ENCODE assay signal across 8 cellular contexts in genomic region chr5:78985407-78986223, GRCh38. TPM values are rescaled to one million over a fixed set of nuclear protein-coding genes. Genes with fewer than 3 reads are reported as not detected.
DNase-seq lines count a peak whose midpoint lies in the region; ATAC-seq and TF ChIP-seq lines count a peak whose summit lies in the region.

No MANE protein-coding gene starts in this region.

- H3K9ac ChIP-seq in iPS-20b (ENCODE audit: low read depth, low read length) = peak overlapping the region; percentile 75
- peak overlapping the region; percentile 45 for H3K9ac ChIP-seq in smooth muscle cell (ENCODE audit: low read depth)

- no peaks in the 10 kb centered on the region for H4K20me1 ChIP-seq in smooth muscle cell (ENCODE audit: low read depth)

- in situ Hi-C loops in astrocyte of the spinal cord (cut with HindIII; ENCODE audit: low sequenced_read_pairs) = no loop called here

- DNase-seq in ELF-1 (ENCODE audit: low read depth, low spot score) (peak; percentile 21), HuH-7.5 (ENCODE audit: low spot score) (peak; percentile 81), T-helper 17 cell (peak in 2 of 3 donors; percentile 12), astrocyte of the spinal cord (ENCODE audit: low read depth, low spot score) (peak; percentile 70), smooth muscle cell (lab: John Stamatoyannopoulos, UW; ENCODE audit: unreplicated experiment) (peak; percentile 50), NCI-H524 treated with DMSO at 0.1 percent for 48 hours (lab: John Stamatoyannopoulos, UW) (no peak)

- H3F3A ChIP-seq in smooth muscle cell (ENCODE audit: low read depth) = no peaks in the 10 kb centered on the region

- no peaks in the 10 kb centered on the region for H3K36me3 ChIP-seq in iPS-20b (ENCODE audit: insufficient read depth, low read depth, low read length)
- H3K36me3 ChIP-seq in smooth muscle cell (ENCODE audit: low read depth) = no peaks in the 10 kb centered on the region

- H3K4me2 ChIP-seq in smooth muscle cell = peak overlapping the region; percentile 84

- H3K27ac ChIP-seq in iPS-20b (ENCODE audit: low read length) = peak overlapping the region; percentile 14
- H3K27ac ChIP-seq in smooth muscle cell (ENCODE audit: low read depth) = peak overlapping the region; percentile 67

- peaks cover 14% of the 10 kb centered on the region; the same call in 1 of the 2 replicates for H3K4me1 ChIP-seq in iPS-20b (ENCODE audit: insufficient read depth, low read length)
- peaks cover 15% of the 10 kb centered on the region for H3K4me1 ChIP-seq in smooth muscle cell (ENCODE audit: low read depth)

- 18% methylated on average over 25 of the region's 27 CpGs for WGBS in smooth muscle cell (ENCODE audit: low lambda C conversion rate)

- peaks cover 6% of the 10 kb centered on the region for H3K79me2 ChIP-seq in smooth muscle cell (ENCODE audit: low read depth)

- H3K9me3 ChIP-seq in T-helper 17 cell (ENCODE audit: control insufficient read depth, low read length, poor library complexity, severe bottlenecking) (no peaks in the 10 kb centered on the region), iPS-20b (ENCODE audit: insufficient read depth, low read depth, low read length) (no peaks in the 10 kb centered on the region), smooth muscle cell (replicated peaks; ENCODE audit: low read depth) (no peaks in the 10 kb centered on the region)

- peak overlapping the region; percentile 71 for H3K27ac Mint-ChIP-seq in T-helper 17 cell

- H3K27me3 ChIP-seq in iPS-20b (ENCODE audit: insufficient read depth, low read length) (peaks cover 3% of the 10 kb centered on the region; the same call in 1 of the 2 replicates), smooth muscle cell (ENCODE audit: low read depth) (peaks cover 8% of the 10 kb centered on the region)

- H3K4me1 Mint-ChIP-seq in T-helper 17 cell = peaks cover 20% of the 10 kb centered on the region

- H3K4me3 ChIP-seq in astrocyte of the spinal cord (ENCODE audit: low read depth, low read length) (peak overlapping the region; percentile 60), iPS-20b (ENCODE audit: low read length) (peak overlapping the region; percentile 71), smooth muscle cell (peak overlapping the region; percentile 90)

- no peaks in the 10 kb centered on the region for H3K27me3 Mint-ChIP-seq in T-helper 17 cell

- TF ChIP-seq CTCF in astrocyte of the spinal cord (IDR thresholded peaks at IDR 0.05; ENCODE audit: low read depth, low read length) (no peak), smooth muscle cell (IDR thresholded peaks at IDR 0.05; ENCODE audit: borderline replicate concordance, insufficient read depth, poor library complexity, severe bottlenecking) (no peak)

- H3K4me3 Mint-ChIP-seq in T-helper 17 cell = peak overlapping the region; percentile 95

- no peaks in the 10 kb centered on the region for H3K36me3 Mint-ChIP-seq in T-helper 17 cell (ENCODE audit: low read depth)

- peak overlapping the region; percentile 98 for H2AFZ ChIP-seq in smooth muscle cell (ENCODE audit: low read depth)

- ATAC-seq in GM21529 (IDR thresholded peaks at IDR 0.05; ENCODE audit: unreplicated experiment) (peak; percentile 50), T-helper 17 cell (peak; percentile 27)

RNA-seq across cellular contexts. Expression of gene ARSB, which starts 0.5 kb away (rescaled TPM):
- 1 to 10 TPM; 8.3 to 8.6 TPM for total RNA-seq in T-helper 17 cell
- total RNA-seq in smooth muscle cell = 23.2 and 27.3 TPM in 2 replicates
- 10.8 and 17.5 TPM in 2 replicates for polyA plus RNA-seq in smooth muscle cell
